ENCODE assay signal across 1 cellular context in genomic region chr15:43800286-43801136, GRCh38.
TF ChIP-seq lines count a peak whose summit lies in the region.

HYPK (plus strand) TSS chr15:43800599; CDS start chr15:43800623, 24 bp downstream.

TF ChIP-seq in HEK293, 187 proteins besides CTCF, POLR2A, EP300 and RAD21 (continued from another document):
- TF ChIP-seq PATZ1 (tag by site-specific recombination; IDR thresholded peaks at IDR 0.05) (peak; percentile 77), ZBTB17 (tag by site-specific recombination; IDR thresholded peaks at IDR 0.05) (peak; percentile 62), ZNF785 (tag by site-specific recombination; IDR thresholded peaks at IDR 0.05) (no peak), ZNF341 (tag by site-specific recombination; IDR thresholded peaks at IDR 0.05; ENCODE audit: low read depth) (no peak; the same call in 1 of the 2 replicates), ZNF112 (tag by site-specific recombination; IDR thresholded peaks at IDR 0.05) (no peak), KLF8 (tag by site-specific recombination; IDR thresholded peaks at IDR 0.05) (peak; percentile 87), HOXA7 (CRISPR knock-in tag; IDR thresholded peaks at IDR 0.05; ENCODE audit: borderline replicate concordance) (no peak), SP3 (tag by site-specific recombination; IDR thresholded peaks at IDR 0.05) (peak; percentile 82), ZNF121 (tag by site-specific recombination; IDR thresholded peaks at IDR 0.05) (no peak), ZNF335 (tag by site-specific recombination; conservative IDR thresholded peaks at IDR 0.05) (peak; percentile 62), ZNF654 (tag by site-specific recombination; IDR thresholded peaks at IDR 0.05; ENCODE audit: low read depth) (no peak), ZNF830 (tag by site-specific recombination; IDR thresholded peaks at IDR 0.05; ENCODE audit: low read depth) (no peak), TCF7L2 (IDR thresholded peaks at IDR 0.05; ENCODE audit: borderline replicate concordance, low read depth, low read length) (no peak), SP2 (tag by site-specific recombination; IDR thresholded peaks at IDR 0.05) (peak; percentile 84), ZNF302 (tag by site-specific recombination; IDR thresholded peaks at IDR 0.05; ENCODE audit: low read depth) (no peak), KLF16 (tag by site-specific recombination; IDR thresholded peaks at IDR 0.05) (peak; percentile 61), ZNF645 (tag by site-specific recombination; IDR thresholded peaks at IDR 0.05) (no peak), ZNF266 (tag by site-specific recombination; IDR thresholded peaks at IDR 0.05; ENCODE audit: low read depth) (no peak), FEZF1 (tag by site-specific recombination; IDR thresholded peaks at IDR 0.05) (no peak), ZNF510 (tag by site-specific recombination; IDR thresholded peaks at IDR 0.05; ENCODE audit: insufficient replicate concordance) (no peak), ZBTB7A (tag by site-specific recombination; IDR thresholded peaks at IDR 0.05; ENCODE audit: low read depth) (peak; percentile 49; the same call in 1 of the 2 replicates), ZNF19 (tag by site-specific recombination; IDR thresholded peaks at IDR 0.05; ENCODE audit: low read depth) (no peak), ZNF621 (tag by site-specific recombination; IDR thresholded peaks at IDR 0.05) (no peak), ZNF157 (tag by site-specific recombination; IDR thresholded peaks at IDR 0.05) (no peak), ZNF138 (tag by site-specific recombination; IDR thresholded peaks at IDR 0.05; ENCODE audit: borderline replicate concordance) (no peak), ZNF366 (tag by site-specific recombination; conservative IDR thresholded peaks at IDR 0.05) (no peak), GLIS1 (tag by site-specific recombination; IDR thresholded peaks at IDR 0.05) (peak; percentile 42; the same call in 1 of the 2 replicates), ZNF184 (tag by site-specific recombination; IDR thresholded peaks at IDR 0.05) (no peak), ZNF24 (tag by site-specific recombination; IDR thresholded peaks at IDR 0.05) (0 out of 2 replicates have a peak, but pooled peaks have one; percentile 59), YY2 (tag by site-specific recombination; IDR thresholded peaks at IDR 0.05) (peak; percentile 75), ZBTB21 (tag by site-specific recombination; IDR thresholded peaks at IDR 0.05) (no peak; the same call in 1 of the 2 replicates), KLF1 (tag by site-specific recombination; IDR thresholded peaks at IDR 0.05) (peak; percentile 15; the same call in 1 of the 2 replicates), ZSCAN30 (tag by site-specific recombination; IDR thresholded peaks at IDR 0.05) (0 out of 2 replicates have a peak, but pooled peaks have one; percentile 13), ZNF600 (tag by site-specific recombination; IDR thresholded peaks at IDR 0.05) (peak; percentile 87), KLF9 (tag by site-specific recombination; IDR thresholded peaks at IDR 0.05; ENCODE audit: low read depth) (peak; percentile 91), ZNF292 (tag by site-specific recombination; IDR thresholded peaks at IDR 0.05; ENCODE audit: borderline replicate concordance, low read depth) (no peak), ZNF2 (tag by site-specific recombination; IDR thresholded peaks at IDR 0.05) (peak; percentile 81; the same call in 1 of the 2 replicates)
- TF ChIP-seq, protein P1, sequence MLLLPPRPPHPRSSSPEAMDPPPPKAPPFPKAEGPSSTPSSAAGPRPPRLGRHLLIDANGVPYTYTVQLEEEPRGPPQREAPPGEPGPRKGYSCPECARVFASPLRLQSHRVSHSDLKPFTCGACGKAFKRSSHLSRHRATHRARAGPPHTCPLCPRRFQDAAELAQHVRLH (tag by site-specific recombination; IDR thresholded peaks at IDR 0.05), result no peak
- TF ChIP-seq, protein P2, sequence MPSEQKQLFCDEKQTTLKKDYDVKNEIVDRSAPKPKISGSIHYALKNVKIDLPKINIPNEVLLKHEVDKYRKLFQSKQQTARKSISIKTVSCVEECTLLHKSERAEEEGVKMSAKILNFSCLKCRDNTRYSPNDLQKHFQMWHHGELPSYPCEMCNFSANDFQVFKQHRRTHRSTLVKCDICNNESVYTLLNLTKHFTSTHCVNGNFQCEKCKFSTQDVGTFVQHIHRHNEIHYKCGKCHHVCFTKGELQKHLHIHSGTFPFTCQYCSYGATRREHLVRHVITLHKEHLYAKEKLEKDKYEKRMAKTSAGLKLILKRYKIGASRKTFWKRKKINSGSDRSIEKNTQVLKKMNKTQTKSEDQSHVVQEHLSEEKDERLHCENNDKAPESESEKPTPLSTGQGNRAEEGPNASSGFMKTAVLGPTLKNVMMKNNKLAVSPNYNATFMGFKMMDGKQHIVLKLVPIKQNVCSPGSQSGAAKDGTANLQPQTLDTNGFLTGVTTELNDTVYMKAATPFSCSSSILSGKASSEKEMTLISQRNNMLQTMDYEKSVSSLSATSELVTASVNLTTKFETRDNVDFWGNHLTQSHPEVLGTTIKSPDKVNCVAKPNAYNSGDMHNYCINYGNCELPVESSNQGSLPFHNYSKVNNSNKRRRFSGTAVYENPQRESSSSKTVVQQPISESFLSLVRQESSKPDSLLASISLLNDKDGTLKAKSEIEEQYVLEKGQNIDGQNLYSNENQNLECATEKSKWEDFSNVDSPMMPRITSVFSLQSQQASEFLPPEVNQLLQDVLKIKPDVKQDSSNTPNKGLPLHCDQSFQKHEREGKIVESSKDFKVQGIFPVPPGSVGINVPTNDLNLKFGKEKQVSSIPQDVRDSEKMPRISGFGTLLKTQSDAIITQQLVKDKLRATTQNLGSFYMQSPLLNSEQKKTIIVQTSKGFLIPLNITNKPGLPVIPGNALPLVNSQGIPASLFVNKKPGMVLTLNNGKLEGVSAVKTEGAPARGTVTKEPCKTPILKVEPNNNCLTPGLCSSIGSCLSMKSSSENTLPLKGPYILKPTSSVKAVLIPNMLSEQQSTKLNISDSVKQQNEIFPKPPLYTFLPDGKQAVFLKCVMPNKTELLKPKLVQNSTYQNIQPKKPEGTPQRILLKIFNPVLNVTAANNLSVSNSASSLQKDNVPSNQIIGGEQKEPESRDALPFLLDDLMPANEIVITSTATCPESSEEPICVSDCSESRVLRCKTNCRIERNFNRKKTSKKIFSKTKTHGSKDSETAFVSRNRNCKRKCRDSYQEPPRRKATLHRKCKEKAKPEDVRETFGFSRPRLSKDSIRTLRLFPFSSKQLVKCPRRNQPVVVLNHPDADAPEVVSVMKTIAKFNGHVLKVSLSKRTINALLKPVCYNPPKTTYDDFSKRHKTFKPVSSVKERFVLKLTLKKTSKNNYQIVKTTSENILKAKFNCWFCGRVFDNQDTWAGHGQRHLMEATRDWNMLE (tag by site-specific recombination; conservative IDR thresholded peaks at IDR 0.05; ENCODE audit: low read depth), result peak; percentile 62
- TF ChIP-seq, protein P3, sequence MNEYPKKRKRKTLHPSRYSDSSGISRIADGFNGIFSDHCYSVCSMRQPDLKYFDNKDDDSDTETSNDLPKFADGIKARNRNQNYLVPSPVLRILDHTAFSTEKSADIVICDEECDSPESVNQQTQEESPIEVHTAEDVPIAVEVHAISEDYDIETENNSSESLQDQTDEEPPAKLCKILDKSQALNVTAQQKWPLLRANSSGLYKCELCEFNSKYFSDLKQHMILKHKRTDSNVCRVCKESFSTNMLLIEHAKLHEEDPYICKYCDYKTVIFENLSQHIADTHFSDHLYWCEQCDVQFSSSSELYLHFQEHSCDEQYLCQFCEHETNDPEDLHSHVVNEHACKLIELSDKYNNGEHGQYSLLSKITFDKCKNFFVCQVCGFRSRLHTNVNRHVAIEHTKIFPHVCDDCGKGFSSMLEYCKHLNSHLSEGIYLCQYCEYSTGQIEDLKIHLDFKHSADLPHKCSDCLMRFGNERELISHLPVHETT (tag by site-specific recombination; IDR thresholded peaks at IDR 0.05), result peak; percentile 53; the same call in 1 of the 2 replicates
